21 cellular contexts compared by ENCODE assay signal in genomic region chr9:86599565-86599964, GRCh38.
DNase-seq lines count a peak whose midpoint lies in the region; ATAC-seq and TF ChIP-seq lines count a peak whose summit lies in the region.
"Had no signal": no experiment of that assay in that cellular context is flagged by ENCODE, and none has a peak within 500 bp of the region (broad histone marks: within the 10 kb centered on the region; RNA-seq: fewer than 3 reads in every experiment).

No MANE protein-coding gene starts in this region.

- peaks cover 10% of the 10 kb centered on the region for H3K9me3 Mint-ChIP-seq in neural progenitor cell
- H3K9me3 Mint-ChIP-seq in activated CD8-positive, alpha-beta memory T cell treated with anti-CD3 and anti-CD28 coated beads, Interleukin-2, amount 10 ng/mL, durations not matched to agents 7 days and 5 days (ENCODE audit: low read depth) = no peaks in the 10 kb centered on the region
- H3K9me3 Mint-ChIP-seq: CD4-positive, alpha-beta T cell; HFFc6 had no signal

- H3K27me3 ChIP-seq in left ventricle myocardium inferior (ENCODE audit: low read depth) (peaks cover 5% of the 10 kb centered on the region), neural progenitor cell (no peaks in the 10 kb centered on the region)
- H3K27me3 ChIP-seq: BLaER1 treated with 17β-estradiol and CSF1 and Interleukin-3, amounts not matched to agents 10 nM and 100 nM had no signal

- H3K4me1 ChIP-seq in left ventricle myocardium inferior (peaks cover 30% of the 10 kb centered on the region), neural progenitor cell (peaks cover 61% of the 10 kb centered on the region)

- peak overlapping the region; percentile 51 for H3K27ac Mint-ChIP-seq in neural progenitor cell
- no peak overlapping the region for H3K27ac Mint-ChIP-seq in activated CD8-positive, alpha-beta memory T cell treated with anti-CD3 and anti-CD28 coated beads, Interleukin-2, amount 10 ng/mL, durations not matched to agents 7 days and 5 days
- H3K27ac Mint-ChIP-seq: CD4-positive, alpha-beta T cell; H9; HFFc6 had no signal

- no peaks in the 10 kb centered on the region for H4K20me1 ChIP-seq in neural progenitor cell (ENCODE audit: low read depth)
- H4K20me1 ChIP-seq: BLaER1 treated with 17β-estradiol and CSF1 and Interleukin-3, amounts not matched to agents 10 nM and 100 nM had no signal

- peaks cover under 1% of the 10 kb centered on the region for H3K27me3 Mint-ChIP-seq in neural progenitor cell (ENCODE audit: insufficient read depth, low read depth)
- H3K27me3 Mint-ChIP-seq in activated CD8-positive, alpha-beta memory T cell treated with anti-CD3 and anti-CD28 coated beads, Interleukin-2, amount 10 ng/mL, durations not matched to agents 7 days and 5 days = peaks cover 23% of the 10 kb centered on the region

- H3K9ac ChIP-seq in neural progenitor cell = no peak overlapping the region
- H3K9ac ChIP-seq: BLaER1 treated with 17β-estradiol and CSF1 and Interleukin-3, amounts not matched to agents 10 nM and 100 nM; GM23248 had no signal

- in situ Hi-C loops in GM13976 (cut with MboI; ENCODE audit: low sequenced_read_pairs, unreplicated experiment) = no loop called here

- H3K4me2 ChIP-seq in neural progenitor cell = peak overlapping the region; percentile 72

- H3K4me3 Mint-ChIP-seq in neural progenitor cell = no peak overlapping the region
- H3K4me3 Mint-ChIP-seq in activated CD8-positive, alpha-beta memory T cell treated with anti-CD3 and anti-CD28 coated beads, Interleukin-2, amount 10 ng/mL, durations not matched to agents 7 days and 5 days = no peak overlapping the region
- H3K4me3 Mint-ChIP-seq: CD4-positive, alpha-beta T cell; H9; HFFc6 had no signal

- peak overlapping the region; percentile 41 for H3K27ac ChIP-seq in left ventricle myocardium inferior (replicated peaks)
- peak overlapping the region; percentile 84 for H3K27ac ChIP-seq in neural progenitor cell
- H3K27ac ChIP-seq: BLaER1 treated with 17β-estradiol and CSF1 and Interleukin-3, amounts not matched to agents 10 nM and 100 nM; GM23248; PC-9; SK-N-MC had no signal

- peaks cover 44% of the 10 kb centered on the region for H3K4me1 Mint-ChIP-seq in neural progenitor cell
- no peaks in the 10 kb centered on the region for H3K4me1 Mint-ChIP-seq in activated CD8-positive, alpha-beta memory T cell treated with anti-CD3 and anti-CD28 coated beads, Interleukin-2, amount 10 ng/mL, durations not matched to agents 7 days and 5 days

- peaks cover 3% of the 10 kb centered on the region for H3K9me3 ChIP-seq in left ventricle myocardium inferior (replicated peaks)
- H3K9me3 ChIP-seq in neural progenitor cell (ENCODE audit: low read depth) = no peaks in the 10 kb centered on the region

- no peak for ATAC-seq in left cardiac atrium
- ATAC-seq in activated CD8-positive, alpha-beta memory T cell treated with anti-CD3 and anti-CD28 coated beads, Interleukin-2, amount 10 ng/mL, durations not matched to agents 7 days and 5 days = no peak

- H2AFZ ChIP-seq in neural progenitor cell (replicated peaks) = no peak overlapping the region
- H2AFZ ChIP-seq: GM23248, PC-9 had no signal

- TF ChIP-seq CTCF in left ventricle myocardium inferior (IDR thresholded peaks at IDR 0.05; ENCODE audit: borderline replicate concordance) = no peak
- no peak for TF ChIP-seq CTCF in neural progenitor cell (IDR thresholded peaks at IDR 0.05)
- no peak for TF ChIP-seq CTCF in GM13976 (IDR thresholded peaks at IDR 0.05; ENCODE audit: borderline replicate concordance, control extremely low read depth, extremely low read depth, insufficient read depth, missing control alignments)

- CTCF ChIA-PET in activated CD8-positive, alpha-beta memory T cell treated with anti-CD3 and anti-CD28 coated beads, Interleukin-2, amount 10 ng/mL, durations not matched to agents 7 days and 5 days (lab: Charles Lee) = no interaction called here

- intact Hi-C loops in left ventricle myocardium inferior (cut with micrococcal nuclease) (no loop called here), left cardiac atrium (cut with DNase I) (no loop called here)

- H3K4me3 ChIP-seq in left ventricle myocardium inferior (no peak overlapping the region), neural progenitor cell (no peak overlapping the region)
- H3K4me3 ChIP-seq: BLaER1 treated with 17β-estradiol and CSF1 and Interleukin-3, amounts not matched to agents 10 nM and 100 nM; GM23248; PC-9; SK-N-MC had no signal

- H3K36me3 ChIP-seq in left ventricle myocardium inferior = no peaks in the 10 kb centered on the region
- H3K36me3 ChIP-seq in neural progenitor cell = no peaks in the 10 kb centered on the region
- H3K36me3 ChIP-seq: BLaER1 treated with 17β-estradiol and CSF1 and Interleukin-3, amounts not matched to agents 10 nM and 100 nM had no signal

- peaks cover 38% of the 10 kb centered on the region for H3F3A ChIP-seq in neural progenitor cell (ENCODE audit: low read depth)

- DNase-seq in left ventricle myocardium inferior = no peak
- DNase-seq in left cardiac atrium = no peak
- DNase-seq in fibroblast of peridontal ligament (ENCODE audit: extremely low read depth) = peak; percentile 35
- no peak for DNase-seq in neural progenitor cell (ENCODE audit: low spot score)
- no peak for DNase-seq in MV-4-11 (lab: John Stamatoyannopoulos, UW)
- DNase-seq in NCI-H1092 (lab: John Stamatoyannopoulos, UW) = no peak
- DNase-seq in GM13976 (ENCODE audit: low spot score) = no peak
- DNase-seq in activated CD8-positive, alpha-beta memory T cell treated with anti-CD3 and anti-CD28 coated beads, Interleukin-2, amount 10 ng/mL, durations not matched to agents 7 days and 5 days = no peak
- DNase-seq: 8988T; CD4-positive, alpha-beta T cell; H9; HFFc6; KBM-7; NCI-H2029 treated with DMSO at 0.1 percent for 48 hours; NCI-H2227 treated with DMSO at 0.1 percent for 48 hours; NCI-H526 treated with DMSO at 0.1 percent for 48 hours; SHP77 treated with DMSO at 0.1 percent for 48 hours had no signal

- no peaks in the 10 kb centered on the region for H3K79me2 ChIP-seq in neural progenitor cell (ENCODE audit: low read depth)

- H3K36me3 Mint-ChIP-seq in neural progenitor cell = no peaks in the 10 kb centered on the region
- H3K36me3 Mint-ChIP-seq in activated CD8-positive, alpha-beta memory T cell treated with anti-CD3 and anti-CD28 coated beads, Interleukin-2, amount 10 ng/mL, durations not matched to agents 7 days and 5 days = no peaks in the 10 kb centered on the region
